In the genomic region with DNA sequence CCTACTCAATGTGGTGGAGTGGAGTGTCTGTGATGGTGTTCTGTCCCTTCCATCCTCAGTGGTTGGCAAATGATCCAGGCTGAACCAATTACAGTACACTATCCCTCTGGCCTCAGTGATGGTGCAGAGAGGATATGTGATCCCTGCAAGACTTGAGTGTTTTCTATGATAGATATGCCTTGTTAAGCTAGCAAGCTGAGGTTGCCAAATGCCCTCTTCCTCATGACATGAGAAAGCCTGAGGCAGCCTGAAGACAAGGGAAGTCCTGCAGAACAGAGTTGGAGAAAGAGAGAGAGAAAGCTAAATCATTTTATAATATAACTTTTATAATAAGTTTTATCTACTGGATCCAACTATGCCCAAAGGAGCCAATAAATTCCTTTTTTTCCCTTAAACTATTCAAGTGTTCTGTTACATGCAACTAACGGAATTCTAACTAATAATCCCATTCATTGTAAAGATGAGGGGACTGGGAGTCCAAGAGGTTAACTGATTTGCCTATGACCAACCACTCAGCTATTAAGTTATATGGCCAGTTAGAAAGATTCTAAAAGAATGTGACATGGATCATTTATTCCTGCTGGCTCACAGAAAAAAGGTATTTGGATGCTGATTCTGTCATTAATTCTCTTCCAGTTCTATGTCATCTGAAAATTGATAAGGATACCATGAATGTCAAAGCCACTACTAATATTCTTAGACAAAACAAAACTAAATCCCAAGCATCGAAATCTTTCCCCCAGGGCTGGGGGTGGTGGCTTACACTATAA, we compare ENCODE assay signal across 27 cellular contexts.
"Had no signal": no experiment of that assay in that cellular context is flagged by ENCODE, and none has a peak within 500 bp of the region (broad histone marks: within the 10 kb centered on the region; RNA-seq: fewer than 3 reads in every experiment).

No MANE protein-coding gene starts in this region.

- H3K27ac ChIP-seq: esophagus muscularis mucosa, gastroesophageal sphincter, lower lobe of right lung, parathyroid adenoma, right lobe of liver, tibial artery had no signal

- H2AFZ ChIP-seq: parathyroid adenoma had no signal

- H3K9me3 ChIP-seq: esophagus muscularis mucosa, gastroesophageal sphincter, lower lobe of right lung, mucosa of descending colon, right lobe of liver, tibial artery had no signal

- H3K9ac ChIP-seq: parathyroid adenoma had no signal

- DNase-seq: activated CD4-positive, alpha-beta T cell treated with anti-CD3 and anti-CD28 coated beads, Interleukin-2, amount 50 U/mL, for 4 hours; activated CD8-positive, alpha-beta memory T cell treated with anti-CD3 and anti-CD28 coated beads for 24 hours; activated CD8-positive, alpha-beta memory T cell treated with anti-CD3 and anti-CD28 coated beads, Interleukin-2, amount 50 U/mL, for 4 hours; activated T-cell treated with anti-CD3 and anti-CD28 coated beads, Interleukin-2, amount 50 U/mL, for 24 hours; aorta; central memory CD4-positive, alpha-beta T cell; effector memory CD8-positive, alpha-beta T cell; head of caudate nucleus; hypothalamus; lower lobe of right lung; mesendoderm; mucosa of descending colon; nephron progenitor cell; right lobe of liver; small intestine; stimulated activated CD4-positive, alpha-beta T cell treated with anti-CD3 and anti-CD28 coated beads, Interleukin-2, amount 100 ng/mL, for 24 hours; stimulated activated naive CD8-positive, alpha-beta T cell treated with anti-CD3 and anti-CD28 coated beads, Interleukin-15, amount 100 ng/mL, for 72 hours; T-helper 9 cell; tibial artery had no signal

- ATAC-seq: activated naive CD4-positive, alpha-beta T cell treated with anti-CD3 and anti-CD28 coated beads, Interleukin-2, amount 50 U/mL, for 72 hours; activated T-helper 17 cell treated with anti-CD3 and anti-CD28 coated beads, Interleukin-2, amount 50 U/mL, for 72 hours; effector memory CD8-positive, alpha-beta T cell; gastroesophageal sphincter; left lobe of liver; lower lobe of right lung; mucosa of descending colon; right lobe of liver; stimulated activated effector memory CD8-positive, alpha-beta T cell treated with anti-CD3 and anti-CD28 coated beads, Interleukin-12 subunit alpha, Interleukin-12 subunit beta, amount 100 ng/mL, for 72 hours; stimulated activated naive CD8-positive, alpha-beta T cell treated with anti-CD3 and anti-CD28 coated beads, Interleukin-15, amount 100 ng/mL, for 72 hours; WTC11 had no signal

- H3K4me3 ChIP-seq: esophagus muscularis mucosa, gastroesophageal sphincter, lower lobe of right lung, mucosa of descending colon, right lobe of liver, tibial artery had no signal

- H3K4me1 ChIP-seq: esophagus muscularis mucosa, gastroesophageal sphincter, lower lobe of right lung, parathyroid adenoma, right lobe of liver, tibial artery had no signal

- H3K79me2 ChIP-seq: parathyroid adenoma had no signal

- H3K27me3 ChIP-seq: esophagus muscularis mucosa, right lobe of liver had no signal

- H3K36me3 ChIP-seq: esophagus muscularis mucosa, gastroesophageal sphincter, lower lobe of right lung, right lobe of liver, tibial artery had no signal
